22 cellular contexts compared by ENCODE assay signal in genomic region chr4:113919145-113919544, GRCh38.
A peak's percentile ranks its signal among the peaks of the same experiment; 100 is the strongest.
DNase-seq lines count a peak whose midpoint lies in the region; ATAC-seq and TF ChIP-seq lines count a peak whose summit lies in the region.
"Had no signal": no experiment of that assay in that cellular context is flagged by ENCODE, and none has a peak within 500 bp of the region (broad histone marks: within the 10 kb centered on the region; RNA-seq: fewer than 3 reads in every experiment).

No MANE protein-coding gene starts in this region.

- peak overlapping the region in 1 of 2 experiments; percentile 78; a peak in 1 of 4 replicates for H4K8ac ChIP-seq in IMR-90 (ENCODE audit: low read depth in 2 of 2, low read length in 2 of 2)

- peak overlapping the region; percentile 82 for H2BK5ac ChIP-seq in IMR-90 (ENCODE audit: low read depth, low read length, poor library complexity, severe bottlenecking)

- H2AK5ac ChIP-seq in IMR-90 (ENCODE audit: low read depth, low read length) = no peak overlapping the region

- no peak overlapping the region for H2AFZ ChIP-seq in IMR-90 (replicated peaks; ENCODE audit: low read length, poor library complexity)
- H2AFZ ChIP-seq in osteoblast (ENCODE audit: low read length) = no peak overlapping the region

- DNase-seq in IMR-90 = no peak
- DNase-seq in chondrocyte (ENCODE audit: low spot score) = no peak
- DNase-seq in osteoblast (ENCODE audit: insufficient read length, low spot score, missing footprints) = no peak
- no peak for DNase-seq in GM19240 (ENCODE audit: insufficient read length, low spot score)
- no peak for DNase-seq in NCI-H2107 treated with DMSO at 0.1 percent for 48 hours (lab: John Stamatoyannopoulos, UW; ENCODE audit: unreplicated experiment)
- DNase-seq: CD4-positive, CD25-positive, alpha-beta regulatory T cell; COR-L47; DMS 273 treated with DMSO at 0.1 percent for 48 hours; DMS79 treated with DMSO at 0.1 percent for 48 hours; GOT3; KG1; MV-4-11; NCI-H1694; NCI-H2081 treated with DMSO at 0.1 percent for 48 hours; NCI-H446; NCI-H526; OCI-M1 had no signal

- no peak overlapping the region for H4K91ac ChIP-seq in IMR-90 (ENCODE audit: insufficient read depth, low read depth, low read length)

- no peaks in the 10 kb centered on the region for H3K9me3 Mint-ChIP-seq in chondrocyte (ENCODE audit: low read depth)
- H3K9me3 Mint-ChIP-seq: CD4-positive, CD25-positive, alpha-beta regulatory T cell had no signal

- H2AK9ac ChIP-seq in IMR-90 (replicated peaks; ENCODE audit: low read depth, low read length, poor library complexity) = peak overlapping the region; percentile 31

- H4K20me1 ChIP-seq in IMR-90 (ENCODE audit: insufficient read depth, low read length) (peaks cover 22% of the 10 kb centered on the region), osteoblast (ENCODE audit: insufficient read depth, low read length) (no peaks in the 10 kb centered on the region)

- TF ChIP-seq POLR2A in IMR-90 (IDR thresholded peaks at IDR 0.05; ENCODE audit: low read depth, low read length) = no peak

- H3K4me3 ChIP-seq in IMR-90 (ENCODE audit: insufficient read depth, low read depth, low read length) (no peak overlapping the region), osteoblast (ENCODE audit: insufficient read depth, low read length) (no peak overlapping the region)
- H3K4me3 ChIP-seq: A549, SJSA1 had no signal

- H3K4me1 ChIP-seq in IMR-90 (ENCODE audit: control insufficient read depth, insufficient read depth, low read length) (peaks cover 11% of the 10 kb centered on the region), osteoblast (ENCODE audit: insufficient read depth, low read length) (peaks cover 25% of the 10 kb centered on the region)

- H3K56ac ChIP-seq in IMR-90 (ENCODE audit: extremely low read depth, insufficient read depth, low read length) = no peak overlapping the region

- POLR2A ChIA-PET in IMR-90 (lab: Charles Lee; ENCODE audit: unreplicated experiment) = no interaction called here

- peaks cover 11% of the 10 kb centered on the region for H3K9me1 ChIP-seq in IMR-90 (ENCODE audit: insufficient read depth, low read length)

- H3K27ac Mint-ChIP-seq in chondrocyte (ENCODE audit: unreplicated experiment) = peak overlapping the region; percentile 89
- H3K27ac Mint-ChIP-seq: CD4-positive, CD25-positive, alpha-beta regulatory T cell had no signal

- no peak for TF ChIP-seq RAD21 in IMR-90 (IDR thresholded peaks at IDR 0.05; ENCODE audit: low read length)

- H3K14ac ChIP-seq in IMR-90 (replicated peaks; ENCODE audit: low read depth, low read length) = peak overlapping the region; percentile 4; the same call in 1 of the 2 replicates

- no TSS peak for BruUV-seq in IMR-90 (replicated peaks; lab: Mats Ljungman, UMichigan)

- H3K27me3 ChIP-seq in IMR-90 (ENCODE audit: control insufficient read depth, insufficient read depth, low read length) = no peaks in the 10 kb centered on the region
- H3K27me3 ChIP-seq in osteoblast (ENCODE audit: insufficient read depth, low read length) = no peaks in the 10 kb centered on the region
- H3K27me3 ChIP-seq: SJSA1 had no signal

- H3K36me3 Mint-ChIP-seq in chondrocyte (ENCODE audit: low read depth) = peaks cover 4% of the 10 kb centered on the region
- H3K36me3 Mint-ChIP-seq: CD4-positive, CD25-positive, alpha-beta regulatory T cell had no signal

- H3K4ac ChIP-seq in IMR-90 (ENCODE audit: low read depth, low read length) = peak overlapping the region; percentile 63

- H3K4me1 Mint-ChIP-seq in chondrocyte (ENCODE audit: low read depth) = peaks cover 64% of the 10 kb centered on the region

- intact Hi-C loops in IMR-90 (cut with micrococcal nuclease) = loop anchor here (5.0 kb wide), 1 partner anchor 58 kb away; the partner anchor contains the start of gene ARSJ

- H3K9ac ChIP-seq in IMR-90 (ENCODE audit: low read depth, low read length) = no peak overlapping the region

- H4K5ac ChIP-seq in IMR-90 (ENCODE audit: low read depth, low read length) = no peak overlapping the region

- ATAC-seq in GM18867 (IDR thresholded peaks at IDR 0.05; ENCODE audit: unreplicated experiment) (peak; percentile 59), IMR-90 (ENCODE audit: low read depth) (no peak), HG02763 (IDR thresholded peaks at IDR 0.05; ENCODE audit: unreplicated experiment) (no peak)
- ATAC-seq: A549, Right ventricle myocardium inferior had no signal

- in situ Hi-C loops in IMR-90 (cut with MboI; ENCODE audit: low sequenced_read_pairs) = no loop called here

- H3K4me2 ChIP-seq in IMR-90 (ENCODE audit: low read depth, low read length) (no peak overlapping the region), osteoblast (ENCODE audit: insufficient read depth, low read length) (peak overlapping the region; percentile 20)
- H3K4me2 ChIP-seq: A549 had no signal

- H2BK15ac ChIP-seq in IMR-90 (ENCODE audit: low read depth, low read length) = no peak overlapping the region

- no peaks in the 10 kb centered on the region; the same call in 1 of the 2 replicates for H3K36me3 ChIP-seq in IMR-90 (ENCODE audit: control insufficient read depth, insufficient read depth, low read length)
- no peaks in the 10 kb centered on the region for H3K36me3 ChIP-seq in osteoblast (ENCODE audit: insufficient read depth, low read length)
- H3K36me3 ChIP-seq: SJSA1 had no signal

- H3K79me2 ChIP-seq in osteoblast (ENCODE audit: insufficient read depth, low read length) = peaks cover 71% of the 10 kb centered on the region

- no peaks in the 10 kb centered on the region for H3K27me3 Mint-ChIP-seq in chondrocyte (ENCODE audit: low read depth)

- H3K4me3 Mint-ChIP-seq in chondrocyte (ENCODE audit: unreplicated experiment) = no peak overlapping the region
- H3K4me3 Mint-ChIP-seq: CD4-positive, CD25-positive, alpha-beta regulatory T cell had no signal

- dilution Hi-C loops in IMR-90 (cut with HindIII; ENCODE audit: low sequenced_read_pairs, unreplicated experiment) = no loop called here

- WGBS in IMR-90 (ENCODE audit: extremely low coverage in 2 of 2, insufficient read length in 1 of 2), 2 experiments = no CpG with 5 or more reads among the region's 5 CpGs

- H3K9me3 ChIP-seq in IMR-90 (ENCODE audit: control insufficient read depth, insufficient read depth, low read length) = no peaks in the 10 kb centered on the region
- no peaks in the 10 kb centered on the region for H3K9me3 ChIP-seq in osteoblast (ENCODE audit: low read depth, low read length)
- H3K9me3 ChIP-seq: A549, SJSA1 had no signal

- H3K23ac ChIP-seq in IMR-90 (ENCODE audit: low read depth, low read length) = peak overlapping the region; percentile 70; the same call in 1 of the 2 replicates

- peaks cover 37 to 57% of the 10 kb centered on the region in 2 experiments for H3K79me1 ChIP-seq in IMR-90 (ENCODE audit: low read depth in 1 of 2, low read length in 2 of 2)

- CTCF ChIA-PET in IMR-90 (lab: Yijun Ruan, JAX) = interaction anchor here (0.7 kb wide), 1 partner anchor 45 kb away, joined by 3 read pairs; no protein-coding TSS in a partner anchor

- H2BK20ac ChIP-seq in IMR-90 (ENCODE audit: low read depth, low read length) = no peak overlapping the region

- no peak overlapping the region for H2BK120ac ChIP-seq in IMR-90 (ENCODE audit: low read depth, low read length)

- no peak overlapping the region; the same call in 1 of the 2 replicates for H3K18ac ChIP-seq in IMR-90 (ENCODE audit: low read depth, low read length)

- TF ChIP-seq CTCF in IMR-90 (conservative IDR thresholded peaks at IDR 0.05; ENCODE audit: low read depth, low read length) = no peak
- no peak for TF ChIP-seq CTCF in chondrocyte (IDR thresholded peaks at IDR 0.05)
- TF ChIP-seq CTCF in osteoblast (IDR thresholded peaks at IDR 0.05; ENCODE audit: extremely low read depth, low read depth, low read length) = no peak

- no peak overlapping the region for H3K27ac ChIP-seq in IMR-90 (ENCODE audit: insufficient read depth, low read length)
- H3K27ac ChIP-seq in osteoblast (ENCODE audit: low read depth, low read length) = peak overlapping the region; percentile 25
- H3K27ac ChIP-seq: A549, SJSA1 had no signal

TF ChIP-seq in IMR-90, 13 proteins besides CTCF, POLR2A, EP300 and RAD21:
- TF ChIP-seq RFX5 (IDR thresholded peaks at IDR 0.05; ENCODE audit: low read depth, low read length) = no peak
- no peak for TF ChIP-seq FOS (IDR thresholded peaks at IDR 0.05; ENCODE audit: low read depth, low read length)
- TF ChIP-seq CEBPB (IDR thresholded peaks at IDR 0.05; ENCODE audit: low read depth, low read length) = no peak
- TF ChIP-seq ELK1 (IDR thresholded peaks at IDR 0.05; ENCODE audit: borderline replicate concordance, low read depth, low read length) = no peak
- no peak for TF ChIP-seq MAFK (IDR thresholded peaks at IDR 0.05; ENCODE audit: low read depth, low read length)
- TF ChIP-seq USF2 (IDR thresholded peaks at IDR 0.05; ENCODE audit: low read depth, low read length) = no peak
- TF ChIP-seq CHD1 (IDR thresholded peaks at IDR 0.05; ENCODE audit: low read depth, low read length) = no peak
- TF ChIP-seq SMC3 (IDR thresholded peaks at IDR 0.05; ENCODE audit: low read depth, low read length) = no peak
- TF ChIP-seq BHLHE40 (IDR thresholded peaks at IDR 0.05; ENCODE audit: low read depth, low read length) = no peak
- no peak for TF ChIP-seq MAZ (IDR thresholded peaks at IDR 0.05; ENCODE audit: borderline replicate concordance, low read depth, low read length)
TF ChIP-seq in IMR-90: peak in this region for 0.
